In genomic region chr2:128513416-128514283, GRCh38 we compare ENCODE assay signal across 9 cellular contexts.
A peak's percentile ranks its signal among the peaks of the same experiment; 100 is the strongest.
DNase-seq lines count a peak whose midpoint lies in the region; ATAC-seq and TF ChIP-seq lines count a peak whose summit lies in the region.
"Had no signal": no experiment of that assay in that cellular context is flagged by ENCODE, and none has a peak within 500 bp of the region (broad histone marks: within the 10 kb centered on the region; RNA-seq: fewer than 3 reads in every experiment).

No MANE protein-coding gene starts in this region.

- H3K27ac ChIP-seq in spleen: peak overlapping the region in 3 of 8 donors; percentile 21 to 67 (median 26)
- H3K27ac ChIP-seq: suprapubic skin had no signal

- no peaks in the 10 kb centered on the region for H3K27me3 Mint-ChIP-seq in activated B cell treated with CpG ODN at 0.5 μM for 24 hours
- H3K27me3 Mint-ChIP-seq in mesothelial cell of epicardium (ENCODE audit: low read depth): no peaks in the 10 kb centered on the region

- POLR2A ChIA-PET in activated B cell treated with CpG ODN at 0.5 μM for 24 hours (lab: Charles Lee): no interaction called here

- H3K36me3 ChIP-seq in spleen: no peaks in the 10 kb centered on the region
- H3K36me3 ChIP-seq: suprapubic skin had no signal

- H3K4me1 Mint-ChIP-seq in activated B cell treated with CpG ODN at 0.5 μM for 24 hours (peaks cover 20% of the 10 kb centered on the region), mesothelial cell of epicardium (no peaks in the 10 kb centered on the region)

- no peak for DNase-seq in activated B cell treated with CpG ODN at 0.5 μM for 24 hours
- peak; percentile 81 for DNase-seq in spleen
- DNase-seq in activated gamma-delta T cell treated with Interleukin-2 at 50 U/mL for 16 hours: no peak
- no peak for DNase-seq in NCI-H774 (lab: John Stamatoyannopoulos, UW)
- DNase-seq in mesothelial cell of epicardium (ENCODE audit: low spot score in 2 of 2, unreplicated experiment in 2 of 2): no peak
- DNase-seq: small intestine had no signal

- peak; percentile 79 for ATAC-seq in GM19467 (IDR thresholded peaks at IDR 0.05; ENCODE audit: unreplicated experiment)
- peak; percentile 54 for ATAC-seq in HG03139 (IDR thresholded peaks at IDR 0.05; ENCODE audit: unreplicated experiment)
- ATAC-seq in activated B cell treated with CpG ODN at 0.5 μM for 24 hours (ENCODE audit: low read depth): peak; percentile 74

- no peaks in the 10 kb centered on the region for H3K36me3 Mint-ChIP-seq in activated B cell treated with CpG ODN at 0.5 μM for 24 hours (ENCODE audit: low read depth)
- no peaks in the 10 kb centered on the region for H3K36me3 Mint-ChIP-seq in mesothelial cell of epicardium

- CTCF ChIA-PET in activated B cell treated with CpG ODN at 0.5 μM for 24 hours (lab: Charles Lee): no interaction called here

- H3K4me3 Mint-ChIP-seq in activated B cell treated with CpG ODN at 0.5 μM for 24 hours (peak overlapping the region; percentile 48), mesothelial cell of epicardium (no peak overlapping the region)

- no peak overlapping the region for H3K4me3 ChIP-seq in spleen
- H3K4me3 ChIP-seq: suprapubic skin had no signal

- peaks cover 0 to 28% (median 16%) of the 10 kb centered on the region in 6 donors for H3K4me1 ChIP-seq in spleen

- no peak for TF ChIP-seq CTCF in activated B cell treated with CpG ODN at 0.5 μM for 24 hours (IDR thresholded peaks at IDR 0.05)
- TF ChIP-seq CTCF in spleen (IDR thresholded peaks at IDR 0.05 in 8 of 11, conservative IDR thresholded peaks at IDR 0.05 in 3 of 11): no peak
- no peak for TF ChIP-seq CTCF in mesothelial cell of epicardium (IDR thresholded peaks at IDR 0.05; ENCODE audit: unreplicated experiment)

- H3K9me3 Mint-ChIP-seq in activated B cell treated with CpG ODN at 0.5 μM for 24 hours (no peaks in the 10 kb centered on the region), mesothelial cell of epicardium (peaks cover 4% of the 10 kb centered on the region)

- peak overlapping the region; percentile 43 for H3K27ac Mint-ChIP-seq in activated B cell treated with CpG ODN at 0.5 μM for 24 hours
- H3K27ac Mint-ChIP-seq in mesothelial cell of epicardium: no peak overlapping the region

- no peaks in the 10 kb centered on the region for H3K27me3 ChIP-seq in spleen (replicated peaks in 1 of 7)
- H3K27me3 ChIP-seq: suprapubic skin had no signal

- intact Hi-C loops in activated B cell treated with CpG ODN at 0.5 μM for 24 hours (cut with micrococcal nuclease) (no loop called here), spleen (cut with DNase I; ENCODE audit: low total_unique reads) (no loop called here)

- no peaks in the 10 kb centered on the region for H3K9me3 ChIP-seq in spleen
- H3K9me3 ChIP-seq: suprapubic skin had no signal

- WGBS in spleen, 5 donors: 62 to 73% (median 71%) methylated on average over 12 of the region's 12 CpGs

- no peak for TF ChIP-seq POLR2A in spleen (IDR thresholded peaks at IDR 0.05)
